9 cellular contexts compared by ENCODE assay signal in the genomic region with DNA sequence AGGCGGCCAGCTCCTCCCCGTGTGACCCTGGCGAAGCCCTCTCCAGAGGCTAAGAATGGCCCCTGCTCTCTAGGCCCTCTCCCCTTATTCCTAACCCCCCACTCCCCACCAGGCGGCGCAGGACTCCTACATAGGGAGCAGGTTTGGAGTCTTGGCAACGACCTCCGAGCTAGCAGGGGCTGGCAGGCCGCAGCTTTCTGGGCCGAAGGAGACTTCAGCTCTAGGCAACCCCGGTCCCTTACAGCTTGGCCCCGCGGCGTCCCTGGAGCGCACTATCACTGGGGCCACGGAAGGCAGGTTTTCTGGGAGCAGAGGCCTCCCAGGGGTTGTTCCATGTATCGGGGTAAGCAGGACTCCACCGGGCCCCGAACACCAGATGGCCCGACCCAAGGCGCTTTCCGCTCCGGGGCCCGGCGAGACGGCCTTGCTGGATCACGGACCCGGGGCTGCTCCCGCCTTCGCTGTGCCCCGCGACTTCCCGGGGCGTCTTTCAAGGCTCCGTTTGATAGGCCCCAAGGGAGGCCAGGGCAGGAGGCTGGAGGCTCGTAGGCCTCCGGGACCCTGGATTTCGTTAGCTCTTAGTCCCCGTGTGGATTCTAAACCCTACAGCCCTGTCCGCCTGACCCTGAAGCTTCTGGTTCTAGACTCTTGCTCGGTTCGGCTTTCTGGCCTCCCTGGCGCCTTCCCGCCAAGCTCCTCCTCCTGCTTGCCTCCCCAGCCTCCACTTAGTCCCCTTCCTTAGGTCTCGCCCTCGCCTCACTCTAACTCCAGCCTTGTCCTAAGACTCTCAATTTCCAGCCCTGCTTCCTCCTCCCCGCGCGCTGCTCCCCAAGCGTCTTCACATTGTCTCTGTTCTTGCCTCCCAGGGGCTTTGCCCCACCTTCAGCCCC. TPM values are rescaled to one million over a fixed set of nuclear protein-coding genes. Genes with fewer than 3 reads are reported as not detected.
DNase-seq lines count a peak whose midpoint lies in the region; ATAC-seq and TF ChIP-seq lines count a peak whose summit lies in the region.
"Had no signal": no experiment of that assay in that cellular context is flagged by ENCODE, and none has a peak within 500 bp of the region (broad histone marks: within the 10 kb centered on the region; RNA-seq: fewer than 3 reads in every experiment).

No MANE protein-coding gene starts in this region.

- peaks cover 61% of the 10 kb centered on the region for H3K4me1 Mint-ChIP-seq in activated naive CD4-positive, alpha-beta T cell treated with anti-CD3 and anti-CD28 coated beads, Interleukin-2, amount 10 ng/mL, durations not matched to agents 7 days and 5 days
- H3K4me1 Mint-ChIP-seq in immature natural killer cell (peaks cover 50 to 57% of the 10 kb centered on the region in 2 donors), CD14-positive monocyte (peaks cover 53% of the 10 kb centered on the region)

- no peak overlapping the region for H3K27ac ChIP-seq in upper lobe of right lung

- intact Hi-C loops in upper lobe of right lung (cut with DNase I) (no loop called here), CD14-positive monocyte (cut with micrococcal nuclease) (no loop called here)

- TF ChIP-seq CTCF in GM10248 (IDR thresholded peaks at IDR 0.05; ENCODE audit: control extremely low read depth, extremely low read depth, low read depth, missing control alignments) (peak; percentile 47), upper lobe of right lung (IDR thresholded peaks at IDR 0.05) (peak; percentile 9), CD14-positive monocyte (IDR thresholded peaks at IDR 0.05) (no peak)

- H3K4me3 ChIP-seq in upper lobe of right lung, result no peak overlapping the region

- ATAC-seq in upper lobe of right lung (no peak), HG03521 (IDR thresholded peaks at IDR 0.05; ENCODE audit: unreplicated experiment) (no peak), GM19351 (IDR thresholded peaks at IDR 0.05; ENCODE audit: unreplicated experiment) (no peak)

- no peaks in the 10 kb centered on the region for H3K9me3 ChIP-seq in upper lobe of right lung

- H3K27me3 ChIP-seq in upper lobe of right lung, result peaks cover 99% of the 10 kb centered on the region

- CTCF ChIA-PET in GM10248 (lab: Yijun Ruan, JAX), result interaction anchor here (0.7 to 3.4 kb wide), 8 partner anchors 10 to 323 kb away, joined by 3 to 14 read pairs (median 4); a partner anchor contains a TSS
- CTCF ChIA-PET in activated naive CD4-positive, alpha-beta T cell treated with anti-CD3 and anti-CD28 coated beads, Interleukin-2, amount 10 ng/mL, durations not matched to agents 7 days and 5 days (lab: Charles Lee), result interaction anchor here (0.6 to 3.0 kb wide), 11 partner anchors 18 to 323 kb away, joined by 3 to 10 read pairs (median 3); no protein-coding TSS in a partner anchor

- POLR2A ChIA-PET in GM10248 (lab: Yijun Ruan, JAX), result no interaction called here

- peaks cover 100% of the 10 kb centered on the region for H3K27me3 Mint-ChIP-seq in activated naive CD4-positive, alpha-beta T cell treated with anti-CD3 and anti-CD28 coated beads, Interleukin-2, amount 10 ng/mL, durations not matched to agents 7 days and 5 days
- H3K27me3 Mint-ChIP-seq in immature natural killer cell (ENCODE audit: low read depth in 3 of 3) (peaks cover 64 to 80% (median 77%) of the 10 kb centered on the region in 3 donors), CD14-positive monocyte (ENCODE audit: low read depth in 3 of 3) (peaks cover 95 to 100% (median 98%) of the 10 kb centered on the region in 3 donors)

- peak; percentile 67 for DNase-seq in GM10248 (ENCODE audit: extremely low spot score)
- peak; percentile 55 to 64 for DNase-seq in NCI-H1930 (lab: John Stamatoyannopoulos, UW)
- DNase-seq in activated naive CD4-positive, alpha-beta T cell treated with anti-CD3 and anti-CD28 coated beads, Interleukin-2, amount 10 ng/mL, durations not matched to agents 7 days and 5 days, result peak; percentile 69
- peak in 2 of 3 donors; percentile 17 to 46 for DNase-seq in immature natural killer cell
- no peak for DNase-seq in upper lobe of right lung
- no peak for DNase-seq in CD14-positive monocyte (ENCODE audit: low spot score)

- peak overlapping the region; percentile 84 for H3K27ac Mint-ChIP-seq in activated naive CD4-positive, alpha-beta T cell treated with anti-CD3 and anti-CD28 coated beads, Interleukin-2, amount 10 ng/mL, durations not matched to agents 7 days and 5 days
- H3K27ac Mint-ChIP-seq in immature natural killer cell, result peak overlapping the region in 1 of 6 donors; percentile 78
- no peak overlapping the region for H3K27ac Mint-ChIP-seq in CD14-positive monocyte

- peak overlapping the region; percentile 40 for H3K4me3 Mint-ChIP-seq in activated naive CD4-positive, alpha-beta T cell treated with anti-CD3 and anti-CD28 coated beads, Interleukin-2, amount 10 ng/mL, durations not matched to agents 7 days and 5 days
- H3K4me3 Mint-ChIP-seq in immature natural killer cell (peak overlapping the region in 3 of 5 donors; percentile 34 to 78 (median 41)), CD14-positive monocyte (peak overlapping the region in 1 of 2 donors; percentile 88)

- H3K9me3 Mint-ChIP-seq in activated naive CD4-positive, alpha-beta T cell treated with anti-CD3 and anti-CD28 coated beads, Interleukin-2, amount 10 ng/mL, durations not matched to agents 7 days and 5 days, result no peaks in the 10 kb centered on the region
- H3K9me3 Mint-ChIP-seq in immature natural killer cell (peaks cover 0 to 3% (median 1%) of the 10 kb centered on the region in 6 donors), CD14-positive monocyte (peaks cover 0 to 50% (median 21%) of the 10 kb centered on the region in 7 donors)

- no peaks in the 10 kb centered on the region for H3K36me3 ChIP-seq in upper lobe of right lung

- H3K36me3 Mint-ChIP-seq in activated naive CD4-positive, alpha-beta T cell treated with anti-CD3 and anti-CD28 coated beads, Interleukin-2, amount 10 ng/mL, durations not matched to agents 7 days and 5 days, result peaks cover 26% of the 10 kb centered on the region
- H3K36me3 Mint-ChIP-seq in immature natural killer cell (peaks cover 0 to 3% (median 0%) of the 10 kb centered on the region in 3 donors), CD14-positive monocyte (peaks cover 3 to 25% of the 10 kb centered on the region in 2 donors)

- peaks cover 8% of the 10 kb centered on the region for H3K4me1 ChIP-seq in upper lobe of right lung

RNA-seq across cellular contexts. Expression of a gene that starts 1.9 kb away (rescaled TPM):
- polyA plus RNA-seq in immature natural killer cell (not detected), CD14-positive monocyte (not detected)
- total RNA-seq in upper lobe of right lung, result not detected
- total RNA-seq: T-helper 1 cell treated with Interleukin-12 subunit alpha and Interleukin-12 subunit beta and Interleukin-4 antibody, amounts not matched to agents 30 ng/mL and 1 ng/mL, for 36 hours had no signal

RNA-seq across cellular contexts. Expression of a gene that starts 22.1 kb away (rescaled TPM):
- polyA plus RNA-seq in immature natural killer cell (10 to 100 TPM in 1 of 3 donors, 1 to 10 TPM in 2; 8.0 to 11.1 (median 8.7) TPM), CD14-positive monocyte (1 to 10 TPM; 6.6 to 7.3 TPM)
- total RNA-seq in upper lobe of right lung, result 7.0 TPM

Comparison
In these comparisons a context has a peak if more than half of its experiments do, and no peak if none do; other contexts are left out.
1. DNase-seq: peak in GM10248 (single experiment), NCI-H1930 (2 of 2), activated naive CD4-positive, alpha-beta T cell treated with anti-CD3 and anti-CD28 coated beads, Interleukin-2, amount 10 ng/mL, durations not matched to agents 7 days and 5 days (single experiment) and immature natural killer cell (2 of 3); none in upper lobe of right lung (single experiment) and CD14-positive monocyte (single experiment).